Comparison of ENCODE assay signal across 15 cellular contexts in genomic region chr7:137682596-137682995, GRCh38.
DNase-seq lines count a peak whose midpoint lies in the region; FAIRE-seq and TF ChIP-seq lines count a peak whose summit lies in the region.
"Had no signal": no experiment of that assay in that cellular context is flagged by ENCODE, and none has a peak within 500 bp of the region (broad histone marks: within the 10 kb centered on the region; RNA-seq: fewer than 3 reads in every experiment).

No MANE protein-coding gene starts in this region.

- FAIRE-seq in frontal cortex (lab: Jason Lieb, UNC): no peak

- no peaks in the 10 kb centered on the region for H3K9me3 ChIP-seq in breast epithelium
- H3K9me3 ChIP-seq: left ventricle myocardium inferior had no signal

- TF ChIP-seq CTCF in breast epithelium (IDR thresholded peaks at IDR 0.05): no peak
- no peak for TF ChIP-seq CTCF in kidney epithelial cell (IDR thresholded peaks at IDR 0.05; ENCODE audit: insufficient read depth, low read length, poor library complexity, severe bottlenecking)

- TF ChIP-seq POLR2A in breast epithelium (IDR thresholded peaks at IDR 0.05): no peak

- peak overlapping the region; percentile 25 to 49 for H3K27ac ChIP-seq in breast epithelium
- H3K27ac ChIP-seq: hepatocyte, left ventricle myocardium inferior had no signal

- H3K36me3 ChIP-seq in breast epithelium: no peaks in the 10 kb centered on the region
- H3K36me3 ChIP-seq in kidney epithelial cell (ENCODE audit: control insufficient read depth, insufficient read depth, low read length): no peaks in the 10 kb centered on the region
- H3K36me3 ChIP-seq: left ventricle myocardium inferior had no signal

- H3K27me3 ChIP-seq in breast epithelium (no peaks in the 10 kb centered on the region), kidney epithelial cell (ENCODE audit: control insufficient read depth, insufficient read depth, low read length) (no peaks in the 10 kb centered on the region)

- intact Hi-C loops in breast epithelium (cut with DNase I; ENCODE audit: low total_unique reads): no loop called here

- H3K4me3 ChIP-seq in breast epithelium: no peak overlapping the region
- H3K4me3 ChIP-seq in kidney epithelial cell (ENCODE audit: low read depth, low read length): no peak overlapping the region
- H3K4me3 ChIP-seq: hepatocyte, left ventricle myocardium inferior had no signal

- H3K4me1 ChIP-seq in breast epithelium: no peaks in the 10 kb centered on the region
- H3K4me1 ChIP-seq: left ventricle myocardium inferior had no signal

- peak; percentile 60 for DNase-seq in HT1080 (ENCODE audit: low read depth)
- no peak for DNase-seq in breast epithelium (ENCODE audit: low spot score in 2 of 2)
- DNase-seq in kidney epithelial cell (ENCODE audit: low read depth): peak; percentile 95
- no peak for DNase-seq in NCI-H1105 (lab: John Stamatoyannopoulos, UW)
- no peak for DNase-seq in NCI-H748 (lab: John Stamatoyannopoulos, UW; ENCODE audit: unreplicated experiment)
- no peak for DNase-seq in superior temporal gyrus (ENCODE audit: extremely low spot score)
- DNase-seq in frontal cortex (ENCODE audit: low spot score in 2 of 2): no peak
- DNase-seq: activated gamma-delta T cell treated with Interleukin-2 at 50 U/mL for 16 hours; endodermal cell; left ventricle myocardium inferior; naive thymus-derived CD8-positive, alpha-beta T cell; NCI-H1105 treated with DMSO at 0.1 percent for 48 hours; NCI-H345; stimulated activated CD4-positive, alpha-beta T cell treated with anti-CD3 and anti-CD28 coated beads, Interleukin-2, amount 100 ng/mL, for 24 hours had no signal

Comparison
In these comparisons a context has a peak if more than half of its experiments do, and no peak if none do; other contexts are left out.
1. DNase-seq: peak in HT1080 (single experiment) and kidney epithelial cell (single experiment); none in breast epithelium (0 of 2), NCI-H1105 (single experiment), NCI-H748 (single experiment), superior temporal gyrus (single experiment) and frontal cortex (0 of 2).